1 cellular context compared by ENCODE assay signal in genomic region chr9:132647806-132648205, GRCh38.
TF ChIP-seq lines count a peak whose summit lies in the region.

No MANE protein-coding gene starts in this region.

TF ChIP-seq in IMR-90, 13 proteins besides CTCF, POLR2A, EP300 and RAD21:
- TF ChIP-seq NFE2L2 (IDR thresholded peaks at IDR 0.05; ENCODE audit: low read depth, low read length): no peak
- no peak for TF ChIP-seq FOS (IDR thresholded peaks at IDR 0.05; ENCODE audit: low read depth, low read length)
- no peak for TF ChIP-seq SMC3 (IDR thresholded peaks at IDR 0.05; ENCODE audit: low read depth, low read length)
- TF ChIP-seq RCOR1 (IDR thresholded peaks at IDR 0.05; ENCODE audit: insufficient replicate concordance, low read length): no peak
- TF ChIP-seq USF2 (IDR thresholded peaks at IDR 0.05; ENCODE audit: low read depth, low read length): no peak
- no peak for TF ChIP-seq ELK1 (IDR thresholded peaks at IDR 0.05; ENCODE audit: borderline replicate concordance, low read depth, low read length)
- TF ChIP-seq BHLHE40 (IDR thresholded peaks at IDR 0.05; ENCODE audit: low read depth, low read length): no peak
- no peak for TF ChIP-seq MAFK (IDR thresholded peaks at IDR 0.05; ENCODE audit: low read depth, low read length)
- no peak for TF ChIP-seq CHD1 (IDR thresholded peaks at IDR 0.05; ENCODE audit: low read depth, low read length)
- TF ChIP-seq RFX5 (IDR thresholded peaks at IDR 0.05; ENCODE audit: low read depth, low read length): no peak
- no peak for TF ChIP-seq MAZ (IDR thresholded peaks at IDR 0.05; ENCODE audit: borderline replicate concordance, low read depth, low read length)
